22 cellular contexts compared by ENCODE assay signal in genomic region chr4:137583650-137584049, GRCh38. TPM values are rescaled to one million over a fixed set of nuclear protein-coding genes. Genes with fewer than 3 reads are reported as not detected.
"Had no signal": no experiment of that assay in that cellular context is flagged by ENCODE, and none has a peak within 500 bp of the region (broad histone marks: within the 10 kb centered on the region; RNA-seq: fewer than 3 reads in every experiment).

No MANE protein-coding gene starts in this region.

- H3K9me3 ChIP-seq: neutrophil, prostate gland, sigmoid colon, testis, tibial artery had no signal

- H3K27me3 ChIP-seq: neutrophil, sigmoid colon, spleen, testis, tibial artery had no signal

- H3K4me1 ChIP-seq: prostate gland, sigmoid colon, spleen, testis, tibial artery had no signal

- ATAC-seq: esophagus mucosa; natural killer cell treated with Interleukin-12 subunit alpha and Interleukin-12 subunit beta and Interleukin-15 and Interleukin-18, amount 100 ng/mL, for 72 hours; right cardiac atrium; stimulated activated memory B cell treated with anti-CD40 and anti-IgM and Interleukin-4, amounts not matched to agents 10 μg/mL and 1 μg/mL and 100 μg/mL, for 72 hours; stimulated activated naive CD8-positive, alpha-beta T cell treated with anti-CD3 and anti-CD28 coated beads, Interleukin-15, Interleukin-2, amounts not matched to agents 100 U/mL and 50 U/mL, for 24 hours had no signal

- H3K4me3 ChIP-seq: dorsolateral prefrontal cortex, lung, prostate gland, sigmoid colon, spleen, testis, tibial artery had no signal

- H3K27ac ChIP-seq: epithelial cell of prostate, neutrophil, prostate gland, spleen, testis, tibial artery had no signal

- DNase-seq: cerebellar nuclear complex; dorsolateral prefrontal cortex; effector CD4-positive, alpha-beta T cell; foreskin melanocyte; hypothalamus; immature natural killer cell; islet precursor cell; right cardiac atrium; sigmoid colon; spleen; stimulated activated CD4-positive, alpha-beta T cell treated with anti-CD3 and anti-CD28 coated beads, Interleukin-4, amount 100 ng/mL, for 4 hours; stimulated activated naive CD8-positive, alpha-beta T cell treated with anti-CD3 and anti-CD28 coated beads, Interleukin-15, Interleukin-2, amounts not matched to agents 100 U/mL and 50 U/mL, for 24 hours; substantia nigra; testis; tibial artery had no signal

- H3K36me3 ChIP-seq: neutrophil, prostate gland, sigmoid colon, spleen, tibial artery had no signal

RNA-seq across cellular contexts. Expression of gene PCDH18, which starts 51.4 kb away (rescaled TPM):
- total RNA-seq: natural killer cell treated with Interleukin-12 subunit alpha and Interleukin-12 subunit beta and Interleukin-15 and Interleukin-18, amount 100 ng/mL, for 72 hours had no signal
- polyA plus RNA-seq: immature natural killer cell had no signal
